Comparison of ENCODE assay signal across 19 cellular contexts in genomic region chr9:121323449-121324151, GRCh38. TPM values are rescaled to one million over a fixed set of nuclear protein-coding genes. Genes with fewer than 3 reads are reported as not detected.
DNase-seq lines count a peak whose midpoint lies in the region; ATAC-seq and TF ChIP-seq lines count a peak whose summit lies in the region.
"Had no signal": no experiment of that assay in that cellular context is flagged by ENCODE, and none has a peak within 500 bp of the region (broad histone marks: within the 10 kb centered on the region; RNA-seq: fewer than 3 reads in every experiment).

No MANE protein-coding gene starts in this region.

- H3K4me3 ChIP-seq in dorsolateral prefrontal cortex, result no peak overlapping the region
- no peak overlapping the region for H3K4me3 ChIP-seq in psoas muscle
- H3K4me3 ChIP-seq in upper lobe of right lung, result no peak overlapping the region
- H3K4me3 ChIP-seq: BLaER1 treated with 17β-estradiol and CSF1 and Interleukin-3, amounts not matched to agents 10 nM and 100 nM; GM12878 had no signal

- ATAC-seq in psoas muscle (no peak), upper lobe of right lung (no peak)
- ATAC-seq: natural killer cell treated with Interleukin-12 subunit alpha and Interleukin-12 subunit beta and Interleukin-15 and Interleukin-18, amount 100 ng/mL, for 72 hours; PC-3; SK-N-SH treated with all-trans-retinoic acid at 6 μM for 48 hours had no signal

- H3K36me3 ChIP-seq in psoas muscle (ENCODE audit: insufficient read depth in 1 of 2, low read depth in 1 of 2) (peaks cover 0 to 84% of the 10 kb centered on the region in 2 donors), upper lobe of right lung (peaks cover 78% of the 10 kb centered on the region)

- TF ChIP-seq CTCF in dorsolateral prefrontal cortex (IDR thresholded peaks at IDR 0.05 in 54 of 56, conservative IDR thresholded peaks at IDR 0.05 in 2 of 56; ENCODE audit: low read depth in 1 of 56, partially characterized antibody in 56 of 56) (no peak), psoas muscle (IDR thresholded peaks at IDR 0.05) (no peak), upper lobe of right lung (IDR thresholded peaks at IDR 0.05) (no peak)

- H3K4me1 ChIP-seq in psoas muscle (peaks cover 29% of the 10 kb centered on the region), upper lobe of right lung (peaks cover 55% of the 10 kb centered on the region)

- H3K9me3 ChIP-seq in psoas muscle, result no peaks in the 10 kb centered on the region
- H3K9me3 ChIP-seq in upper lobe of right lung, result no peaks in the 10 kb centered on the region
- H3K9me3 ChIP-seq: BLaER1 treated with 17β-estradiol and CSF1 and Interleukin-3, amounts not matched to agents 10 nM and 100 nM had no signal

- H3K27ac ChIP-seq in dorsolateral prefrontal cortex, result peak overlapping the region in 42 of 59 donors; percentile 9 to 93 (median 78)
- H3K27ac ChIP-seq in psoas muscle, result peak overlapping the region; percentile 86
- H3K27ac ChIP-seq in upper lobe of right lung, result peak overlapping the region; percentile 79

- intact Hi-C loops in dorsolateral prefrontal cortex (cut with DNase I), result no loop called here
- intact Hi-C loops in psoas muscle (cut with DNase I), result loop anchor here in 1 of 2 donors (5.0 kb wide), 1 partner anchor 39 kb away; no protein-coding TSS in a partner anchor
- intact Hi-C loops in upper lobe of right lung (cut with DNase I), result loop anchor here (5.0 kb wide), 1 partner anchor 79 kb away; no protein-coding TSS in a partner anchor

- peak; percentile 42 for DNase-seq in NCI-H2171 treated with DMSO at 0.1 percent for 48 hours (lab: John Stamatoyannopoulos, UW)
- no peak for DNase-seq in NCI-H2171 (lab: John Stamatoyannopoulos, UW)
- DNase-seq in dorsolateral prefrontal cortex, result no peak
- no peak for DNase-seq in psoas muscle
- no peak for DNase-seq in upper lobe of right lung
- DNase-seq in HK-2 (ENCODE audit: unreplicated experiment), result no peak
- no peak for DNase-seq in foreskin melanocyte
- DNase-seq in DMS79 treated with DMSO at 0.1 percent for 48 hours (lab: John Stamatoyannopoulos, UW), result no peak
- DNase-seq: activated CD4-positive, alpha-beta T cell treated with anti-CD3 and anti-CD28 coated beads, Interleukin-2, amount 10 ng/mL, durations not matched to agents 24 days and 14 days; activated gamma-delta T cell treated with Interleukin-2 at 50 U/mL for 16 hours; GDM1; MM.1S; NCI-H2029; NCI-H69; PC-3 had no signal

- WGBS in psoas muscle, 3 donors, result 83 to 94% (median 90%) methylated on average over 10 of the region's 10 CpGs

- H3K27me3 ChIP-seq in dorsolateral prefrontal cortex, result no peaks in the 10 kb centered on the region
- H3K27me3 ChIP-seq in psoas muscle (ENCODE audit: insufficient read depth in 3 of 3, low read length in 2 of 3), result no peaks in the 10 kb centered on the region
- no peaks in the 10 kb centered on the region for H3K27me3 ChIP-seq in upper lobe of right lung
- H3K27me3 ChIP-seq: BLaER1 treated with 17β-estradiol and CSF1 and Interleukin-3, amounts not matched to agents 10 nM and 100 nM had no signal

RNA-seq across cellular contexts. Expression of gene STOM, which starts 46.5 kb away (rescaled TPM):
- total RNA-seq in dorsolateral prefrontal cortex (100 to 1,000 TPM in 87 of 120 experiments, 10 to 100 TPM in 33; 58.0 to 261 (median 119) TPM), psoas muscle (100 to 1,000 TPM in 3 of 4 donors, 10 to 100 TPM in 1; 89.6 to 237 (median 114) TPM), upper lobe of right lung (595 TPM)
- 10 to 100 TPM; 53.2 to 83.4 (median 62.2) TPM for polyA plus RNA-seq in psoas muscle

RNA-seq across cellular contexts. Expression of gene GSN, which starts 55.6 kb away (rescaled TPM):
- total RNA-seq in dorsolateral prefrontal cortex (100 to 1,000 TPM in 119 of 120 experiments, 10 to 100 TPM in 1; 88.2 to 740 (median 233) TPM), psoas muscle (100 to 1,000 TPM; 140 to 490 (median 211) TPM), upper lobe of right lung (464 TPM)
- 100 to 1,000 TPM; 199 to 225 (median 208) TPM for polyA plus RNA-seq in psoas muscle
